8 cellular contexts compared by ENCODE assay signal in the genomic region with DNA sequence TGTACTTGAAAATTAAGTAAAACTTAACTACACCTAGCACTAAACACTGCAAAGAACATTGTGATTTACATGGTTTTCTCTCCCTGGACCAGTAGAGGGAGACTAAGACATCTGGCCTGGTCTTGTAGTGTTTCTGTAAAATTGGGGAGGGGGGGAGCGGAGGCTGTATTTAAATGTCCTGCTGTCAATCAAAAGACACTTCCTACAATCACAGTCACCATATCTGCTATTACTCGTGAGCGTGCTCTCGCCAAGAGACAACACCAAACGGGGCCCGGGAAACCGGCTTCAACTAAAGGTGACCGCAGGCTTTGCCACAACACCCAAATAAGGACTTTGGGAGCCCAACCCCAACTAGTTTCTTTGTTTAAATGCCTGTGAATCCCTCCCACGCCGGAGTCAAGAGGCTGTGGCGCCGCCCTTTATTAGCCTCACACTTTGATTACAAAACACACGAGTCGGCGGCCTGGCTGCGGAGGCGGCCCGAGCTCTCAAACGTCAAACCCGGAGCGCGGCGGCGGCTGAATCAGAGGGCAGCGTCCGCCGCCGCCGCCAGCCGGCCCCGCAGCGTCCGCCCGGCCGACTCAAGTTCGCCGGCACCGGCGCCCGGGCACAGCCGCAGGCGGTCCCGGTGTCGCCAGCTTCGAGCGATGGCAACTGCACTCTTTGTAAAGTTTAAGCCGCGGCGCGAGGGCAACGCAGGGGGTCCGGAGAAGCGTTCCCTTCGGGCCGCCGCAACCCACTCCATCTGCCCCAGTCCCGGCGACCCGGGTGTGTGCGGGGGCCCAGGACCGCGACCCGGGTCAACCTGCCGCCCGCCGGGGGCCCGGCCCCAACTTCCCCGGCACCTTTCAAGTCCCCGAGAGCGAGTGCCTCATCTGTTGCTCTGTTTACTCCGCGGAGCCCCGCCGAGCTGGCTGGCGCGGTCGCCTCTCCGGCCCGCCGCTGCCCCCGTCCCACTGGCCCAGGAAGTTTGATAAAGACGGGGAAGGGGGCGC. TPM values are rescaled to one million over a fixed set of nuclear protein-coding genes. Genes with fewer than 3 reads are reported as not detected.
DNase-seq lines count a peak whose midpoint lies in the region; ATAC-seq lines count a peak whose summit lies in the region.

No MANE protein-coding gene starts in this region.

- POLR2A ChIA-PET in activated CD4-positive, alpha-beta T cell treated with anti-CD3 and anti-CD28 coated beads, Interleukin-2, amount 10 ng/mL, durations not matched to agents 7 days and 5 days (lab: Charles Lee), result interaction anchor here (2.8 kb wide), 1 partner anchor 55 kb away, joined by 13 read pairs; no protein-coding TSS in a partner anchor

- H3K27ac ChIP-seq in BLaER1, result peak overlapping the region; percentile 93

- ATAC-seq in GM19328 (IDR thresholded peaks at IDR 0.05; ENCODE audit: unreplicated experiment) (peak; percentile 54), HG03520 (IDR thresholded peaks at IDR 0.05; ENCODE audit: unreplicated experiment) (peak; percentile 52)

- H3K4me1 ChIP-seq in BLaER1, result peaks cover 17% of the 10 kb centered on the region

- peaks cover 4% of the 10 kb centered on the region for H3K27me3 Mint-ChIP-seq in activated CD4-positive, alpha-beta T cell treated with anti-CD3 and anti-CD28 coated beads, Interleukin-2, amount 10 ng/mL, durations not matched to agents 7 days and 5 days

- H4K20me1 ChIP-seq in BLaER1, result peaks cover 42% of the 10 kb centered on the region

- H3K27me3 ChIP-seq in BLaER1, result no peaks in the 10 kb centered on the region

- peak overlapping the region; percentile 95 for H3K9ac ChIP-seq in BLaER1

- peaks cover 45% of the 10 kb centered on the region for H3K4me1 Mint-ChIP-seq in activated CD4-positive, alpha-beta T cell treated with anti-CD3 and anti-CD28 coated beads, Interleukin-2, amount 10 ng/mL, durations not matched to agents 7 days and 5 days

- CTCF ChIA-PET in activated CD4-positive, alpha-beta T cell treated with anti-CD3 and anti-CD28 coated beads, Interleukin-2, amount 10 ng/mL, durations not matched to agents 7 days and 5 days (lab: Charles Lee), result interaction anchor here (0.8 to 2.1 kb wide), 5 partner anchors 9 to 151 kb away, joined by 3 to 5 read pairs (median 4); no protein-coding TSS in a partner anchor

- no peaks in the 10 kb centered on the region for H3K9me3 ChIP-seq in BLaER1

- peaks cover 11% of the 10 kb centered on the region for H3K36me3 Mint-ChIP-seq in activated CD4-positive, alpha-beta T cell treated with anti-CD3 and anti-CD28 coated beads, Interleukin-2, amount 10 ng/mL, durations not matched to agents 7 days and 5 days (ENCODE audit: low read depth)

- peak overlapping the region; percentile 93 for H3K27ac Mint-ChIP-seq in activated CD4-positive, alpha-beta T cell treated with anti-CD3 and anti-CD28 coated beads, Interleukin-2, amount 10 ng/mL, durations not matched to agents 7 days and 5 days

- H3K4me3 Mint-ChIP-seq in activated CD4-positive, alpha-beta T cell treated with anti-CD3 and anti-CD28 coated beads, Interleukin-2, amount 10 ng/mL, durations not matched to agents 7 days and 5 days, result peak overlapping the region; percentile 82

- H3K9me3 Mint-ChIP-seq in activated CD4-positive, alpha-beta T cell treated with anti-CD3 and anti-CD28 coated beads, Interleukin-2, amount 10 ng/mL, durations not matched to agents 7 days and 5 days, result no peaks in the 10 kb centered on the region

- peak overlapping the region; percentile 94 for H3K4me2 ChIP-seq in BLaER1

- H3K4me3 ChIP-seq in BLaER1, result peak overlapping the region; percentile 98

- peak; percentile 95 for DNase-seq in NCI-H526 treated with DMSO at 0.1 percent for 48 hours (lab: John Stamatoyannopoulos, UW)
- DNase-seq in activated CD4-positive, alpha-beta T cell treated with anti-CD3 and anti-CD28 coated beads, Interleukin-2, amount 10 ng/mL, durations not matched to agents 7 days and 5 days, result peak; percentile 96
- peak; percentile 95 for DNase-seq in dedifferentiated amniotic fluid mesenchymal stem cell (ENCODE audit: extremely low spot score)
- peak; percentile 97 for DNase-seq in left kidney (ENCODE audit: low read depth, low spot score)
- DNase-seq in stimulated activated CD4-positive, alpha-beta T cell treated with anti-CD3 and anti-CD28 coated beads, Interleukin-1b, Interleukin-23, amount 100 ng/mL, for 48 hours, result peak; percentile 91

- H3K36me3 ChIP-seq in BLaER1, result no peaks in the 10 kb centered on the region

RNA-seq across cellular contexts. Expression of a gene that starts 1.3 kb away (rescaled TPM):
- total RNA-seq in activated CD4-positive, alpha-beta T cell treated with anti-CD3 and anti-CD28 coated beads, Interleukin-2, amount 10 ng/mL, durations not matched to agents 7 days and 5 days, result 10 to 100 TPM; 12.5 to 13.5 TPM

Comparison
In these comparisons a context has a peak if more than half of its experiments do, and no peak if none do; other contexts are left out.
1. Peak in every context shown above with its lines: DNase-seq, ATAC-seq, H3K4me3 ChIP-seq and H3K27ac ChIP-seq.